In the genomic region with DNA sequence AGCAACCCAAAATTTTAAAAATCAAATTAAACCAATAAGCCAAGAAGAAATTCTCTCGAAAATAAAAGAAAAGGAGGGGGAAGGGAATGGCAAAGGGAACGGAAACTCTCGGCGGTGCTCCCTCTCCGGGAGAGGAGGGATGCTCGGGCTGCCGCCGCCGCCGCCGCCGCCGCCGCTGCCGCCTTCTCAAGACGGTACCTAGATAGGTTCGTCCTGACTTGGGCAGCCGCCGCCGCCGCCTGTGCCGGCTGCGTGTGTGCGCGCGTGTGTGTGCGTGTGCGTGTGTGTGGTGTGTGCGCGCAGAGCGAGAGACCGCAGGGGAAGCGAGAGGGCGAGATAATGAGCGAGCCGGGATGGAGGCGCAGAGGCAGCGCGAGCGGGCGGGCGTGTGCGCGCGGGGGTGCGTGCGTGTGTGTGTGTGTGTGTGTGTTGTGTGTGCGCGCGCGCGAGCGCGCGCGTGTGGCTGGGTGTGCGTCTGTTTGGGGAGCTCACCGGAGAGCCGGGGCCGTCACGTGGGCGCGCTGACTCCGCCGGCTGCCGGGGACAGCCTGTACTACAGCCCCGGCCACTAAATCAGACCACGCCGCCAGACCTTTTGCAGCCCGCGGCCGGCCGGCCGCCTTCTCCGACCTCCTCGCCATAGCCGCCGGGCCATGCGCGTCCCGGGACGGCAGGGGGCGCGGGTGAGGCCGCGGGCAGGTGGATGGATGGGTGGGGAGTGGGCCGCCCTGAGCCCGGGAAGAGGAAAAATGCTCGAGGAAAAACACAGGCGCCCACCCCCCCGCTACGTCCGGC, we compare ENCODE assay signal across 8 cellular contexts.
DNase-seq lines count a peak whose midpoint lies in the region; ATAC-seq and TF ChIP-seq lines count a peak whose summit lies in the region.

No MANE protein-coding gene starts in this region.

- H3K4me1 ChIP-seq in HCT116 (ENCODE audit: control insufficient read depth in 1 of 2, insufficient read depth in 2 of 2, low read length in 2 of 2) (peaks cover 8 to 16% of the 10 kb centered on the region in 2 experiments; a peak in 3 of 4 replicates), right cardiac atrium (ENCODE audit: control insufficient read depth, insufficient read depth, low read length) (no peaks in the 10 kb centered on the region), prostate gland (replicated peaks) (peaks cover 7% of the 10 kb centered on the region)

- peak overlapping the region; percentile 38 to 57 for H3K4me3 ChIP-seq in HCT116 (replicated peaks in 1 of 2; ENCODE audit: low read depth in 1 of 2, low read length in 2 of 2)
- peak overlapping the region; percentile 54 for H3K4me3 ChIP-seq in right cardiac atrium (ENCODE audit: low read length)
- peak overlapping the region; percentile 43 to 50 for H3K4me3 ChIP-seq in prostate gland

- peak; percentile 88 for ATAC-seq in HCT116
- ATAC-seq in right cardiac atrium = peak; percentile 93 to 94
- no peak for ATAC-seq in HG02970 (IDR thresholded peaks at IDR 0.05; ENCODE audit: low FRiP score, unreplicated experiment)

- no TSS peak for BruUV-seq in HCT116 (replicated peaks; lab: Mats Ljungman, UMichigan)

- peak overlapping the region; percentile 0; the same call in 1 of the 2 replicates for H3K9ac ChIP-seq in HCT116 (ENCODE audit: low read length)

- no peaks in the 10 kb centered on the region for H3K79me2 ChIP-seq in HCT116 (ENCODE audit: insufficient read depth, low read length)

- H3K36me3 ChIP-seq in HCT116 (ENCODE audit: control insufficient read depth in 1 of 2, insufficient read depth in 2 of 2, low read length in 2 of 2) (no peaks in the 10 kb centered on the region), prostate gland (no peaks in the 10 kb centered on the region)

- TF ChIP-seq RAD21 in HCT116 (IDR thresholded peaks at IDR 0.05; ENCODE audit: low read depth) = peak; percentile 45

- CTCF ChIA-PET in HCT116 (lab: Charles Lee) = interaction anchor here (0.6 to 1.6 kb wide), 6 partner anchors 9 to 508 kb away, joined by 3 to 4 read pairs (median 3); no protein-coding TSS in a partner anchor

- H3K4me2 ChIP-seq in HCT116 (ENCODE audit: low read length) = peak overlapping the region; percentile 86

- H2AFZ ChIP-seq in HCT116 (ENCODE audit: low read depth, low read length, poor library complexity, severe bottlenecking) = peak overlapping the region; percentile 88

- WGBS in right cardiac atrium = under 1% methylated on average over 93 of the region's 93 CpGs
- WGBS in prostate gland = under 1% methylated on average over 93 of the region's 93 CpGs

- DNase-seq in GDM1 (lab: John Stamatoyannopoulos, UW) (peak; percentile 30), HCT116 (ENCODE audit: low read depth, low spot score) (peak; percentile 50), NAMALWA (ENCODE audit: low spot score) (peak; percentile 39), SW480 (ENCODE audit: low spot score) (peak; percentile 77), anterior cingulate cortex (lab: John Stamatoyannopoulos, UW) (peak; percentile 9 to 89 (median 74)), right cardiac atrium (peak; percentile 91 to 94 (median 94)), prostate gland (ENCODE audit: low spot score) (peak; percentile 83)

- H3K27me3 ChIP-seq in HCT116 (ENCODE audit: insufficient read depth, low read length) (peaks cover 18% of the 10 kb centered on the region; the same call in 1 of the 2 replicates), right cardiac atrium (ENCODE audit: control insufficient read depth, insufficient read depth) (no peaks in the 10 kb centered on the region), prostate gland (replicated peaks; ENCODE audit: insufficient read depth) (no peaks in the 10 kb centered on the region)

- intact Hi-C loops in HCT116 (cut with micrococcal nuclease) (loop anchor here (2.0 kb wide), 1 partner anchor 214 kb away; no protein-coding TSS in a partner anchor), right cardiac atrium (cut with DNase I) (no loop called here), prostate gland (cut with DNase I) (loop anchor here (10.0 kb wide), 2 partner anchors 82 to 322 kb away; a partner anchor contains a TSS)

- POLR2A ChIA-PET in HCT116 (lab: Charles Lee) = no interaction called here

- no peak for TF ChIP-seq POLR2A in HCT116 (IDR thresholded peaks at IDR 0.05; ENCODE audit: borderline replicate concordance, extremely low read depth, insufficient read depth, insufficient read length)
- TF ChIP-seq POLR2A in prostate gland (IDR thresholded peaks at IDR 0.05) = no peak

- TF ChIP-seq CTCF in HCT116 (IDR thresholded peaks at IDR 0.05 in 2 of 3, conservative IDR thresholded peaks at IDR 0.05 in 1 of 3; ENCODE audit: borderline replicate concordance in 1 of 3, insufficient read depth in 1 of 3, low read depth in 2 of 3, low read length in 2 of 3) (peak; percentile 27 to 84 (median 69); a peak in 5 of 6 replicates), prostate gland (IDR thresholded peaks at IDR 0.05) (peak; percentile 19 to 75 (median 52))

- no peak overlapping the region for H3K27ac ChIP-seq in HCT116 (ENCODE audit: low read depth, low read length)
- H3K27ac ChIP-seq in right cardiac atrium (ENCODE audit: low read length) = peak overlapping the region; percentile 17
- H3K27ac ChIP-seq in prostate gland = peak overlapping the region; percentile 66 to 71

- no peaks in the 10 kb centered on the region for H3K9me2 ChIP-seq in HCT116 (ENCODE audit: insufficient read depth)

- no peaks in the 10 kb centered on the region for H4K20me1 ChIP-seq in HCT116 (ENCODE audit: insufficient read depth)

- H3K9me3 ChIP-seq in HCT116 (ENCODE audit: control insufficient read depth in 1 of 2, insufficient read depth in 1 of 2, low read depth in 1 of 2, low read length in 2 of 2) (no peaks in the 10 kb centered on the region), right cardiac atrium (ENCODE audit: control insufficient read depth, low read length) (no peaks in the 10 kb centered on the region), prostate gland (no peaks in the 10 kb centered on the region)

- RAD21 ChIA-PET in HCT116 (lab: Charles Lee; ENCODE audit: low non-redundant PET in 1 of 2, low total read pairs in 2 of 2, uncharacterized antibody in 2 of 2, unreplicated experiment in 2 of 2) = interaction anchor here (0.6 to 0.7 kb wide), 2 partner anchors 103 to 324 kb away, joined by 3 read pairs; no protein-coding TSS in a partner anchor

TF ChIP-seq in HCT116, 20 proteins besides CTCF, POLR2A, EP300 and RAD21:
- TF ChIP-seq, protein P1, sequence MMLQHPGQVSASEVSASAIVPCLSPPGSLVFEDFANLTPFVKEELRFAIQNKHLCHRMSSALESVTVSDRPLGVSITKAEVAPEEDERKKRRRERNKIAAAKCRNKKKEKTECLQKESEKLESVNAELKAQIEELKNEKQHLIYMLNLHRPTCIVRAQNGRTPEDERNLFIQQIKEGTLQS (IDR thresholded peaks at IDR 0.05) = no peak
- peak; percentile 15; the same call in 1 of the 2 replicates for TF ChIP-seq FOSL1 (IDR thresholded peaks at IDR 0.05; ENCODE audit: low read depth)
- peak; percentile 31 for TF ChIP-seq TCF7L2 (IDR thresholded peaks at IDR 0.05; ENCODE audit: borderline replicate concordance, extremely low read depth, insufficient read depth, insufficient read length)
- TF ChIP-seq POLR2AphosphoS5 (IDR thresholded peaks at IDR 0.05; ENCODE audit: low read depth, low read length) = no peak
- TF ChIP-seq YY1 (IDR thresholded peaks at IDR 0.05; ENCODE audit: extremely low read depth, insufficient replicate concordance, low read depth, low read length) = no peak
- TF ChIP-seq, protein P2, sequence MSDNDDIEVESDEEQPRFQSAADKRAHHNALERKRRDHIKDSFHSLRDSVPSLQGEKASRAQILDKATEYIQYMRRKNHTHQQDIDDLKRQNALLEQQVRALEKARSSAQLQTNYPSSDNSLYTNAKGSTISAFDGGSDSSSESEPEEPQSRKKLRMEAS (IDR thresholded peaks at IDR 0.05) = peak; percentile 51; the same call in 1 of the 2 replicates
- TF ChIP-seq EZH2phosphoT487 (IDR thresholded peaks at IDR 0.05; ENCODE audit: borderline replicate concordance) = no peak
- TF ChIP-seq EGR1 (IDR thresholded peaks at IDR 0.05; ENCODE audit: low read depth) = 0 out of 2 replicates have a peak, but pooled peaks have one; percentile 15

Comparison
In these comparisons a context has a peak if more than half of its experiments do, and no peak if none do; other contexts are left out.
1. DNase-seq: peak in every context shown above with its lines; median percentile 94 in right cardiac atrium; 83 in prostate gland; 77 in SW480; 74 in anterior cingulate cortex; 50 in HCT116; 39 in NAMALWA; 30 in GDM1.
2. intact Hi-C loops: an anchor here in HCT116 (2.0 kb wide) and prostate gland (10.0 kb wide); none called in right cardiac atrium.